8 cellular contexts compared by ENCODE assay signal in the genomic region with DNA sequence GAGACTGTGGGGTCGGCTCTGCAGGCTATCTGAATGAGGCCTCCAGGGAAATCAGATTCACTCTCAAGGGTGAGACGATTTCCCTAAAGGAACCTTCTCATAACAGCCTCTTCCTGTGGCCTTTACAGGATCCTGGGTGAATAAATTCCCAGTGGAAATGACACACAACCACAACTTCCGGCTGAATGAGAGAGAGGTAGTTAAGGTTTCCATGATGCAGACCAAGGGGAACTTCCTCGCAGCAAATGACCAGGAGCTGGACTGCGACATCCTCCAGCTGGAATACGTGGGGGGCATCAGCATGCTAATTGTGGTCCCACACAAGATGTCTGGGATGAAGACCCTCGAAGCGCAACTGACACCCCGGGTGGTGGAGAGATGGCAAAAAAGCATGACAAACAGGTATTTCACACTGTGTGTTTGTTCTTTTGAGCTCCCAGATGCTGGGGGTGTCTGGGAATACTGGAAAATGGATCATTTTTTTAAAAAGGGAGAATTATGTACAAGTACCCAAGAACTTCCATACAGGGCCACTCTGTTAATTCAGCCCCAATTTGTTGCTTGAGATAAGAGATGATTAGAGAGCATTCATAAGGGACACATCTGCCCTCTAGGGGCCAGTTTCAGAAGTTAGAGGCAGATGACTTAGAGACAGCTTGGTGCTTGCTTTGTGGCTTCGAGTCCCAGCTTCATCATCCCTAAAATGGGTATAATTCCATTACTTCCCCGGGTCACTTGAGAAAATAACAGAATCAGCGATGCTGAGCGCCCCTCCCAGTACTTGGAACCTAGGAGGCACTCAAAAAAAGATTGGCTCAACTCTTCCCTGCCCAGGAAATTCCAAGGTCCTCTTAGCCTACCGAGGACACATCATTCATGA.
DNase-seq lines count a peak whose midpoint lies in the region; ATAC-seq and TF ChIP-seq lines count a peak whose summit lies in the region.

No MANE protein-coding gene starts in this region.

- ATAC-seq in RWPE2 (ENCODE audit: low read depth) (peak; percentile 72; the same call in 2 of the 3 replicates), GM21786 (IDR thresholded peaks at IDR 0.05; ENCODE audit: unreplicated experiment) (no peak)

- no peak overlapping the region for H3K27ac ChIP-seq in RWPE2 (ENCODE audit: poor library complexity, severe bottlenecking)

- H3K27me3 ChIP-seq in RWPE2 (ENCODE audit: insufficient read depth, poor library complexity, severe bottlenecking), result no peaks in the 10 kb centered on the region

- no peaks in the 10 kb centered on the region for H3K9me3 ChIP-seq in RWPE2 (ENCODE audit: severe bottlenecking)

- H3K4me3 ChIP-seq in RWPE2 (ENCODE audit: severe bottlenecking), result no peak overlapping the region

- peaks cover 5% of the 10 kb centered on the region for H3K4me1 ChIP-seq in RWPE2 (ENCODE audit: insufficient read depth, poor library complexity, severe bottlenecking)

- DNase-seq in DMS53 treated with DMSO at 0.1 percent for 48 hours (lab: John Stamatoyannopoulos, UW; ENCODE audit: unreplicated experiment) (peak; percentile 6), HS-27A (ENCODE audit: low read depth) (peak; percentile 9), RWPE2 (ENCODE audit: low spot score) (no peak), amniotic stem cell (lab: John Stamatoyannopoulos, UW) (peak; percentile 27), iPS DF 4.7 (ENCODE audit: extremely low read depth, low spot score) (peak; percentile 41), HuH-7.5 (ENCODE audit: low spot score) (no peak)
- peak; percentile 56 for DNase-seq in stimulated activated CD4-positive, alpha-beta T cell treated with anti-CD3 and anti-CD28 coated beads, Interleukin-15, amount 100 ng/mL, for 24 hours

- TF ChIP-seq CTCF in RWPE2 (IDR thresholded peaks at IDR 0.05; ENCODE audit: poor library complexity, severe bottlenecking), result peak; percentile 69

- no peaks in the 10 kb centered on the region; the same call in none of the 2 replicates for H3K36me3 ChIP-seq in RWPE2 (ENCODE audit: low read depth)

Comparison
In these comparisons a context has a peak if more than half of its experiments do, and no peak if none do; other contexts are left out.
1. DNase-seq: peak in DMS53 treated with DMSO at 0.1 percent for 48 hours (single experiment), HS-27A (single experiment), amniotic stem cell (single experiment), iPS DF 4.7 (single experiment) and stimulated activated CD4-positive, alpha-beta T cell treated with anti-CD3 and anti-CD28 coated beads, Interleukin-15, amount 100 ng/mL, for 24 hours (single experiment); none in RWPE2 (single experiment) and HuH-7.5 (single experiment).